In genomic region chr5:135714126-135714894, GRCh38 we compare ENCODE assay signal across 22 cellular contexts.
DNase-seq lines count a peak whose midpoint lies in the region; ATAC-seq, FAIRE-seq and TF ChIP-seq lines count a peak whose summit lies in the region.
"Had no signal": no experiment of that assay in that cellular context is flagged by ENCODE, and none has a peak within 500 bp of the region (broad histone marks: within the 10 kb centered on the region; RNA-seq: fewer than 3 reads in every experiment).

No MANE protein-coding gene starts in this region.

- peaks cover 28% of the 10 kb centered on the region for H3K4me1 ChIP-seq in suprapubic skin
- no peaks in the 10 kb centered on the region for H3K4me1 ChIP-seq in lower lobe of right lung
- H3K4me1 ChIP-seq: spleen had no signal

- no peak for TF ChIP-seq POLR2A in suprapubic skin (IDR thresholded peaks at IDR 0.05)

- 67% methylated on average over 10 of the region's 10 CpGs for WGBS in suprapubic skin

- H3K4me3 ChIP-seq in suprapubic skin: no peak overlapping the region
- no peak overlapping the region for H3K4me3 ChIP-seq in lower lobe of right lung
- H3K4me3 ChIP-seq: GM12878, left ventricle myocardium inferior, spleen had no signal

- TF ChIP-seq CTCF in suprapubic skin (IDR thresholded peaks at IDR 0.05): no peak
- no peak for TF ChIP-seq CTCF in D721Med (IDR thresholded peaks at IDR 0.05; ENCODE audit: insufficient read depth, missing control alignments)
- TF ChIP-seq CTCF in omental fat pad (IDR thresholded peaks at IDR 0.05): no peak
- TF ChIP-seq CTCF in lower lobe of right lung (IDR thresholded peaks at IDR 0.05): no peak

- no peak for FAIRE-seq in D721Med (lab: Jason Lieb, UNC)
- FAIRE-seq: G401.6, GM12878 had no signal

- no peak for TF ChIP-seq EP300 in suprapubic skin (IDR thresholded peaks at IDR 0.05)

- no peaks in the 10 kb centered on the region for H3K9me3 ChIP-seq in suprapubic skin
- no peaks in the 10 kb centered on the region for H3K9me3 ChIP-seq in lower lobe of right lung
- H3K9me3 ChIP-seq: left ventricle myocardium inferior, neutrophil, spleen had no signal

- intact Hi-C loops in lower lobe of right lung (cut with DNase I): no loop called here

- H3K27ac ChIP-seq in suprapubic skin (no peak overlapping the region), lower lobe of right lung (no peak overlapping the region)
- H3K27ac ChIP-seq: left ventricle myocardium inferior, neutrophil, spleen had no signal

- DNase-seq in GM04503 (ENCODE audit: low read depth) (peak; percentile 21), SW480 (ENCODE audit: low spot score) (peak; percentile 75), glomerular visceral epithelial cell (ENCODE audit: extremely low spot score) (peak; percentile 75), suprapubic skin (ENCODE audit: low spot score in 2 of 2) (peak; percentile 59 to 77), D721Med (ENCODE audit: insufficient read length, low spot score) (no peak), LoVo (ENCODE audit: low spot score) (no peak), omental fat pad (ENCODE audit: low spot score) (no peak), lower lobe of right lung (no peak)
- DNase-seq: activated CD4-positive, alpha-beta T cell treated with anti-CD3 and anti-CD28 coated beads for 36 hours; activated T-cell treated with anti-CD3 and anti-CD28 coated beads, Interleukin-2, amount 50 U/mL, for 72 hours; Calu3; effector memory CD4-positive, alpha-beta T cell; H7; Karpas-422; left ventricle myocardium inferior; NCI-H1092 treated with DMSO at 0.1 percent for 48 hours; NCI-H2107; spleen; SW 1271 had no signal

- ATAC-seq in omental fat pad (ENCODE audit: low FRiP score) (no peak), lower lobe of right lung (no peak)
- ATAC-seq: activated CD4-positive, alpha-beta T cell treated with anti-CD3 and anti-CD28 coated beads for 36 hours; activated T-cell treated with anti-CD3 and anti-CD28 coated beads, Interleukin-2, amount 50 U/mL, for 72 hours; GM12878 had no signal

- H3K36me3 ChIP-seq in suprapubic skin (no peaks in the 10 kb centered on the region), lower lobe of right lung (no peaks in the 10 kb centered on the region)
- H3K36me3 ChIP-seq: left ventricle myocardium inferior, neutrophil, spleen had no signal

- H3K27me3 ChIP-seq in suprapubic skin (no peaks in the 10 kb centered on the region), lower lobe of right lung (ENCODE audit: low read depth) (no peaks in the 10 kb centered on the region)
- H3K27me3 ChIP-seq: neutrophil had no signal

Comparison
In these comparisons a context has a peak if more than half of its experiments do, and no peak if none do; other contexts are left out.
1. DNase-seq: peak in GM04503 (single experiment), SW480 (single experiment), glomerular visceral epithelial cell (single experiment) and suprapubic skin (2 of 2); none in D721Med (single experiment), LoVo (single experiment), omental fat pad (single experiment) and lower lobe of right lung (single experiment).